17 cellular contexts compared by ENCODE assay signal in genomic region chr9:93712896-93713295, GRCh38.
A peak's percentile ranks its signal among the peaks of the same experiment; 100 is the strongest.
DNase-seq lines count a peak whose midpoint lies in the region; ATAC-seq and TF ChIP-seq lines count a peak whose summit lies in the region.
"Had no signal": no experiment of that assay in that cellular context is flagged by ENCODE, and none has a peak within 500 bp of the region (broad histone marks: within the 10 kb centered on the region; RNA-seq: fewer than 3 reads in every experiment).

No MANE protein-coding gene starts in this region.

- H3K27ac Mint-ChIP-seq in endodermal cell, result no peak overlapping the region
- no peak overlapping the region for H3K27ac Mint-ChIP-seq in osteocyte (ENCODE audit: unreplicated experiment)
- no peak overlapping the region for H3K27ac Mint-ChIP-seq in WTC11
- H3K27ac Mint-ChIP-seq: CD4-positive, alpha-beta memory T cell; HFFc6 had no signal

- H3K27ac ChIP-seq in right atrium auricular region, result no peak overlapping the region
- no peak overlapping the region for H3K27ac ChIP-seq in heart left ventricle
- no peak overlapping the region for H3K27ac ChIP-seq in endodermal cell (ENCODE audit: low read depth, low read length)

- no peaks in the 10 kb centered on the region for H3K36me3 ChIP-seq in right atrium auricular region
- H3K36me3 ChIP-seq in heart left ventricle, result no peaks in the 10 kb centered on the region
- no peaks in the 10 kb centered on the region for H3K36me3 ChIP-seq in endodermal cell (ENCODE audit: control insufficient read depth, insufficient read depth, low read length)
- H3K36me3 ChIP-seq: HAP-1 had no signal

- no peak for TF ChIP-seq POLR2A in heart left ventricle (IDR thresholded peaks at IDR 0.05)

- no peak overlapping the region for H3K4me3 Mint-ChIP-seq in endodermal cell
- no peak overlapping the region for H3K4me3 Mint-ChIP-seq in osteocyte (ENCODE audit: unreplicated experiment)
- H3K4me3 Mint-ChIP-seq in WTC11, result no peak overlapping the region
- H3K4me3 Mint-ChIP-seq: CD4-positive, alpha-beta memory T cell; HFFc6 had no signal

- H3K9me3 ChIP-seq in right atrium auricular region, result peaks cover 0 to 3% of the 10 kb centered on the region in 2 donors
- peaks cover 0 to 10% (median 0%) of the 10 kb centered on the region in 12 donors for H3K9me3 ChIP-seq in heart left ventricle
- H3K9me3 ChIP-seq in endodermal cell (ENCODE audit: control insufficient read depth, low read length), result no peaks in the 10 kb centered on the region
- H3K9me3 ChIP-seq: HAP-1 had no signal

- DNase-seq in right atrium auricular region (ENCODE audit: low spot score), result peak; percentile 52
- DNase-seq in heart left ventricle, result no peak
- peak; percentile 27 for DNase-seq in endodermal cell
- peak; percentile 68 for DNase-seq in osteocyte (ENCODE audit: extremely low spot score, unreplicated experiment)
- no peak for DNase-seq in WTC11 (ENCODE audit: low spot score)
- no peak for DNase-seq in GM10266 (ENCODE audit: extremely low spot score)
- no peak for DNase-seq in HuH-7.5 (ENCODE audit: low spot score)
- DNase-seq: C1 segment of cervical spinal cord; Calu3; CD4-positive, alpha-beta memory T cell; COR-L47; DMS53; DMS79 treated with DMSO at 0.1 percent for 48 hours; GF-D8; GOT3; HFFc6 had no signal

- no peak for ATAC-seq in heart left ventricle
- ATAC-seq in WTC11, result no peak

- H3K9me3 Mint-ChIP-seq in endodermal cell (no peaks in the 10 kb centered on the region), osteocyte (ENCODE audit: unreplicated experiment) (no peaks in the 10 kb centered on the region), WTC11 (peaks cover 5% of the 10 kb centered on the region; the same call in 1 of the 2 replicates)

- H3K4me3 ChIP-seq in right atrium auricular region (no peak overlapping the region), heart left ventricle (no peak overlapping the region), endodermal cell (ENCODE audit: low read length) (no peak overlapping the region)
- H3K4me3 ChIP-seq: HAP-1 had no signal

- H3K36me3 Mint-ChIP-seq in endodermal cell (ENCODE audit: low read depth), result no peaks in the 10 kb centered on the region
- no peaks in the 10 kb centered on the region for H3K36me3 Mint-ChIP-seq in osteocyte (ENCODE audit: unreplicated experiment)
- no peaks in the 10 kb centered on the region for H3K36me3 Mint-ChIP-seq in WTC11
- H3K36me3 Mint-ChIP-seq: CD4-positive, alpha-beta memory T cell had no signal

- intact Hi-C loops in heart left ventricle (cut with DNase I), result no loop called here

- 76 to 84% (median 81%) methylated on average over 6 to 9 of the region's 9 CpGs for WGBS in heart left ventricle, 4 donors
- 83 to 96% methylated on average over 4 to 9 of the region's 9 CpGs for WGBS in endodermal cell (ENCODE audit: insufficient coverage in 1 of 2, insufficient read length in 1 of 2), 2 experiments

- POLR2A ChIA-PET in WTC11 (lab: Charles Lee), result no interaction called here

- H3K27me3 Mint-ChIP-seq in endodermal cell (ENCODE audit: insufficient read depth) (no peaks in the 10 kb centered on the region), osteocyte (ENCODE audit: unreplicated experiment) (peaks cover 18% of the 10 kb centered on the region), WTC11 (ENCODE audit: low read depth) (no peaks in the 10 kb centered on the region)

- H3K4me1 Mint-ChIP-seq in endodermal cell (no peaks in the 10 kb centered on the region), osteocyte (ENCODE audit: unreplicated experiment) (no peaks in the 10 kb centered on the region), WTC11 (no peaks in the 10 kb centered on the region)

- H3K27me3 ChIP-seq in right atrium auricular region (no peaks in the 10 kb centered on the region), heart left ventricle (no peaks in the 10 kb centered on the region), endodermal cell (ENCODE audit: control insufficient read depth, insufficient read depth, low read length, poor library complexity, severe bottlenecking) (no peaks in the 10 kb centered on the region)

- H3K4me1 ChIP-seq in right atrium auricular region, result no peaks in the 10 kb centered on the region
- H3K4me1 ChIP-seq in heart left ventricle, result peaks cover 0 to 7% (median 0%) of the 10 kb centered on the region in 12 donors
- no peaks in the 10 kb centered on the region for H3K4me1 ChIP-seq in endodermal cell (ENCODE audit: control insufficient read depth, insufficient read depth, low read length)
- H3K4me1 ChIP-seq: HAP-1 had no signal

- CTCF ChIA-PET in WTC11 (lab: Charles Lee), result no interaction called here

- TF ChIP-seq CTCF in right atrium auricular region (IDR thresholded peaks at IDR 0.05) (no peak), heart left ventricle (IDR thresholded peaks at IDR 0.05) (no peak), endodermal cell (conservative IDR thresholded peaks at IDR 0.05) (no peak), osteocyte (IDR thresholded peaks at IDR 0.05) (no peak), WTC11 (IDR thresholded peaks at IDR 0.05) (no peak), GM10266 (IDR thresholded peaks at IDR 0.05; ENCODE audit: control insufficient read depth, insufficient read depth, low read depth, missing control alignments) (no peak)

- no peak overlapping the region for H3K9ac ChIP-seq in endodermal cell (ENCODE audit: extremely low read depth, low read length, poor library complexity, severe bottlenecking)

TF ChIP-seq in WTC11, 78 proteins besides CTCF, POLR2A, EP300 and RAD21 (continues in another document):
- TF ChIP-seq, protein P1, sequence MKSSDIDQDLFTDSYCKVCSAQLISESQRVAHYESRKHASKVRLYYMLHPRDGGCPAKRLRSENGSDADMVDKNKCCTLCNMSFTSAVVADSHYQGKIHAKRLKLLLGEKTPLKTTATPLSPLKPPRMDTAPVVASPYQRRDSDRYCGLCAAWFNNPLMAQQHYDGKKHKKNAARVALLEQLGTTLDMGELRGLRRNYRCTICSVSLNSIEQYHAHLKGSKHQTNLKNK (CRISPR knock-in tag; IDR thresholded peaks at IDR 0.05), result no peak
- TF ChIP-seq, protein P2, sequence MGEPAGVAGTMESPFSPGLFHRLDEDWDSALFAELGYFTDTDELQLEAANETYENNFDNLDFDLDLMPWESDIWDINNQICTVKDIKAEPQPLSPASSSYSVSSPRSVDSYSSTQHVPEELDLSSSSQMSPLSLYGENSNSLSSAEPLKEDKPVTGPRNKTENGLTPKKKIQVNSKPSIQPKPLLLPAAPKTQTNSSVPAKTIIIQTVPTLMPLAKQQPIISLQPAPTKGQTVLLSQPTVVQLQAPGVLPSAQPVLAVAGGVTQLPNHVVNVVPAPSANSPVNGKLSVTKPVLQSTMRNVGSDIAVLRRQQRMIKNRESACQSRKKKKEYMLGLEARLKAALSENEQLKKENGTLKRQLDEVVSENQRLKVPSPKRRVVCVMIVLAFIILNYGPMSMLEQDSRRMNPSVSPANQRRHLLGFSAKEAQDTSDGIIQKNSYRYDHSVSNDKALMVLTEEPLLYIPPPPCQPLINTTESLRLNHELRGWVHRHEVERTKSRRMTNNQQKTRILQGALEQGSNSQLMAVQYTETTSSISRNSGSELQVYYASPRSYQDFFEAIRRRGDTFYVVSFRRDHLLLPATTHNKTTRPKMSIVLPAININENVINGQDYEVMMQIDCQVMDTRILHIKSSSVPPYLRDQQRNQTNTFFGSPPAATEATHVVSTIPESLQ (CRISPR knock-in tag; IDR thresholded peaks at IDR 0.05), result no peak
- TF ChIP-seq KAT7 (CRISPR knock-in tag; IDR thresholded peaks at IDR 0.05; ENCODE audit: borderline replicate concordance) (no peak), ZBTB43 (CRISPR knock-in tag; IDR thresholded peaks at IDR 0.05) (no peak), NFATC4 (CRISPR knock-in tag; IDR thresholded peaks at IDR 0.05) (no peak), ZNF423 (CRISPR knock-in tag; IDR thresholded peaks at IDR 0.05) (no peak), MAX (CRISPR knock-in tag; IDR thresholded peaks at IDR 0.05) (no peak), ZNF416 (CRISPR knock-in tag; IDR thresholded peaks at IDR 0.05) (no peak)
- TF ChIP-seq, protein P3, sequence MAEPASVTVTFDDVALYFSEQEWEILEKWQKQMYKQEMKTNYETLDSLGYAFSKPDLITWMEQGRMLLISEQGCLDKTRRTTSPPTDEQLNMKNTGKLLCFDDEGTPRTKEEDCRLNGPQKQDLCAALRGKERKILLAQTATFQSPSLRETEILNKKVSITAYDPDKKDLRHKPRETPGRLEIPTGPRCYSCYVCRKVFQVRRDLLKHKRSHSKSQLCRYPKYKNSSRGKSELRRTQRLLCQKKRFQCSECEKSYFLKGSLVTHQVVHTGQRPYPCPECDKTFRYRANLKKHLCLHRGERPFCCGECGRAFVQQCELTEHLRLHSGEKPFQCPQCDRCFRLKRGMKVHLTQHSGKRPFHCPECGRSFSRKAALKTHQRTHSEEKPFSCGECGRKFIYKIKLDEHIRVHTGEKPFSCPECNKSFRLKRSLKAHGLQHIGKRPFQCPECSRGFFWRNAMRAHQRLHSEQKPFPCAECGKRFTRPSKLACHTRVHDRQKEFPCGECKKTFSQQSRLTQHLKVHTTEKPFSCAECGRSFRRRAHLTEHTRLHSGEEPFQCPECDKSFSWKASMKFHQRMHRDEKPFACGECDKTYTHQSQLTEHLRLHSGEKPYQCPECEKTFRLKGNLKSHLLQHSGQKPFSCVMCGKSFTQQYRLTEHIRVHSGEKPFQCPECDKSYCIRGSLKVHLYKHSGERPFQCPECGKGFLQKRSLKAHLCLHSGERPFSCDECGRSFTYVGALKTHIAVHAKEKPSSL (CRISPR knock-in tag; conservative IDR thresholded peaks at IDR 0.05), result no peak
- TF ChIP-seq, protein P4, sequence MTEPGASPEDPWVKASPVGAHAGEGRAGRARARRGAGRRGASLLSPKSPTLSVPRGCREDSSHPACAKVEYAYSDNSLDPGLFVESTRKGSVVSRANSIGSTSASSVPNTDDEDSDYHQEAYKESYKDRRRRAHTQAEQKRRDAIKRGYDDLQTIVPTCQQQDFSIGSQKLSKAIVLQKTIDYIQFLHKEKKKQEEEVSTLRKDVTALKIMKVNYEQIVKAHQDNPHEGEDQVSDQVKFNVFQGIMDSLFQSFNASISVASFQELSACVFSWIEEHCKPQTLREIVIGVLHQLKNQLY (CRISPR knock-in tag; IDR thresholded peaks at IDR 0.05), result no peak

Comparison
In these comparisons a context has a peak if more than half of its experiments do, and no peak if none do; other contexts are left out.
1. DNase-seq: peak in right atrium auricular region (single experiment), endodermal cell (single experiment) and osteocyte (single experiment); none in heart left ventricle (0 of 5), WTC11 (single experiment), GM10266 (single experiment) and HuH-7.5 (single experiment).